In genomic region chr6:138293428-138293827, GRCh38 we compare ENCODE assay signal across 21 cellular contexts.
"Had no signal": no experiment of that assay in that cellular context is flagged by ENCODE, and none has a peak within 500 bp of the region (broad histone marks: within the 10 kb centered on the region; RNA-seq: fewer than 3 reads in every experiment).

No MANE protein-coding gene starts in this region.

- H3K9me3 ChIP-seq: body of pancreas, gastrocnemius medialis, neutrophil, suprapubic skin had no signal

- H3K4me3 ChIP-seq: body of pancreas, dorsolateral prefrontal cortex, gastrocnemius medialis, lung, suprapubic skin had no signal

- H3K4me1 ChIP-seq: body of pancreas, gastrocnemius medialis, suprapubic skin had no signal

- H3K27ac ChIP-seq: body of pancreas, gastrocnemius medialis, neutrophil, suprapubic skin had no signal

- DNase-seq: activated CD4-positive, alpha-beta T cell treated with anti-CD3 and anti-CD28 coated beads for 36 hours; activated CD4-positive, alpha-beta T cell treated with anti-CD3 and anti-CD28 coated beads, Interleukin-2, amount 50 U/mL, for 48 hours; activated gamma-delta T cell treated with Interleukin-2 at 50 U/mL for 16 hours; activated T-cell treated with anti-CD3 and anti-CD28 coated beads for 4 hours; body of pancreas; central memory CD4-positive, alpha-beta T cell; dorsolateral prefrontal cortex; gastrocnemius medialis; head of caudate nucleus; stimulated activated CD4-positive, alpha-beta T cell treated with anti-CD3 and anti-CD28 coated beads, Interleukin-12 subunit alpha, Interleukin-12 subunit beta, amount 100 ng/mL, for 4 hours; stimulated activated CD4-positive, alpha-beta T cell treated with anti-CD3 and anti-CD28 coated beads, Interleukin-1b, Interleukin-23, amount 100 ng/mL, for 48 hours; stimulated activated naive CD4-positive, alpha-beta T cell treated with Interleukin-2 at 50 U/mL for 16 hours had no signal

- FAIRE-seq: colon, keratinocyte had no signal

- ATAC-seq: activated CD4-positive, alpha-beta T cell treated with anti-CD3 and anti-CD28 coated beads for 36 hours; activated naive CD4-positive, alpha-beta T cell treated with anti-CD3 and anti-CD28 coated beads, Interleukin-2, amount 50 U/mL, for 72 hours; body of pancreas; gastrocnemius medialis; natural killer cell treated with Interleukin-12 subunit alpha and Interleukin-12 subunit beta and Interleukin-15 and Interleukin-18, amount 100 ng/mL, for 72 hours; sciatic nerve; WTC11 had no signal

- H3K27me3 ChIP-seq: body of pancreas, dorsolateral prefrontal cortex, gastrocnemius medialis, neutrophil, suprapubic skin had no signal

- H3K36me3 ChIP-seq: gastrocnemius medialis, neutrophil, suprapubic skin had no signal
